29 cellular contexts compared by ENCODE assay signal in the genomic region with DNA sequence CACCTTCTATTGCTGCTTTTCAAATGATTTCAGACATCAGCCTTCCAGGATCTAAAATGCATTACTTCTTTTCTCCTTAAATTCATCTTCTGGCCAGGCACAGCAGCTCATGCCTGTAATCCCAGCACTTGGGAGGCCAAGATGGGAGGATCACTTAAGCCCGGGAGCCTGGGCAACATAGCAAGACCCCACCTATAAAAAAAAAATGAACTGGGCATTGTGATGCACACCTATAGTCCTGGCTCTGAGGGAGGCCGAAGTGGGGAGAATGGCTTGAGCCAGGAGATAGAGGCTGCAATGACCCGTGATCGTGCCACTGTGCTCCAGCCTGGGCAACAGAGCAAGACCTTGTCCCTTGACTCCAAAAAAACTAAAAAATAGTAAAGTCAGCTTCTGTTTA.
"Had no signal": no experiment of that assay in that cellular context is flagged by ENCODE, and none has a peak within 500 bp of the region (broad histone marks: within the 10 kb centered on the region; RNA-seq: fewer than 3 reads in every experiment).

No MANE protein-coding gene starts in this region.

- ATAC-seq: activated naive CD4-positive, alpha-beta T cell treated with anti-CD3 and anti-CD28 coated beads, Interleukin-2, amount 50 U/mL, for 72 hours; activated T-cell treated with anti-CD3 and anti-CD28 coated beads, Interleukin-2, amount 50 U/mL, for 72 hours had no signal

- H3K9me3 Mint-ChIP-seq: activated CD4-positive, alpha-beta memory T cell treated with anti-CD3 and anti-CD28 coated beads, Interleukin-2, amount 10 ng/mL, durations not matched to agents 7 days and 5 days; activated CD4-positive, alpha-beta T cell treated with anti-CD3 and anti-CD28 coated beads, Interleukin-2, amount 10 ng/mL, durations not matched to agents 7 days and 5 days; activated naive CD4-positive, alpha-beta T cell treated with anti-CD3 and anti-CD28 coated beads, Interleukin-2, amount 10 ng/mL, durations not matched to agents 7 days and 5 days; activated naive CD4-positive, alpha-beta T cell treated with anti-CD3 and anti-CD28 coated beads, Interleukin-2, amount 50 U/mL, for 72 hours; activated naive CD8-positive, alpha-beta T cell treated with anti-CD3 and anti-CD28 coated beads, Interleukin-2, amount 10 ng/mL, durations not matched to agents 7 days and 5 days; activated T-cell treated with anti-CD3 and anti-CD28 coated beads, Interleukin-2, amount 50 U/mL, for 24 hours; activated T-cell treated with anti-CD3 and anti-CD28 coated beads, Interleukin-2, amount 50 U/mL, for 72 hours had no signal

- H3K36me3 Mint-ChIP-seq: activated naive CD4-positive, alpha-beta T cell treated with anti-CD3 and anti-CD28 coated beads, Interleukin-2, amount 10 ng/mL, durations not matched to agents 7 days and 5 days; activated naive CD4-positive, alpha-beta T cell treated with anti-CD3 and anti-CD28 coated beads, Interleukin-2, amount 50 U/mL, for 72 hours; activated naive CD8-positive, alpha-beta T cell treated with anti-CD3 and anti-CD28 coated beads, Interleukin-2, amount 10 ng/mL, durations not matched to agents 7 days and 5 days had no signal

- H3K36me3 ChIP-seq: ascending aorta, breast epithelium, cardiac muscle cell, colonic mucosa, esophagus squamous epithelium had no signal

- H3K4me3 Mint-ChIP-seq: activated CD4-positive, alpha-beta memory T cell treated with anti-CD3 and anti-CD28 coated beads, Interleukin-2, amount 10 ng/mL, durations not matched to agents 7 days and 5 days; activated CD4-positive, alpha-beta T cell treated with anti-CD3 and anti-CD28 coated beads, Interleukin-2, amount 10 ng/mL, durations not matched to agents 7 days and 5 days; activated naive CD4-positive, alpha-beta T cell treated with anti-CD3 and anti-CD28 coated beads, Interleukin-2, amount 10 ng/mL, durations not matched to agents 7 days and 5 days; activated naive CD8-positive, alpha-beta T cell treated with anti-CD3 and anti-CD28 coated beads, Interleukin-2, amount 10 ng/mL, durations not matched to agents 7 days and 5 days; activated T-cell treated with anti-CD3 and anti-CD28 coated beads, Interleukin-2, amount 50 U/mL, for 24 hours; activated T-cell treated with anti-CD3 and anti-CD28 coated beads, Interleukin-2, amount 50 U/mL, for 72 hours; brain had no signal

- H3K27ac Mint-ChIP-seq: activated CD4-positive, alpha-beta memory T cell treated with anti-CD3 and anti-CD28 coated beads, Interleukin-2, amount 10 ng/mL, durations not matched to agents 7 days and 5 days; activated CD4-positive, alpha-beta T cell treated with anti-CD3 and anti-CD28 coated beads, Interleukin-2, amount 10 ng/mL, durations not matched to agents 7 days and 5 days; activated naive CD4-positive, alpha-beta T cell treated with anti-CD3 and anti-CD28 coated beads, Interleukin-2, amount 10 ng/mL, durations not matched to agents 7 days and 5 days; activated naive CD4-positive, alpha-beta T cell treated with anti-CD3 and anti-CD28 coated beads, Interleukin-2, amount 50 U/mL, for 72 hours; activated naive CD8-positive, alpha-beta T cell treated with anti-CD3 and anti-CD28 coated beads, Interleukin-2, amount 10 ng/mL, durations not matched to agents 7 days and 5 days; activated T-cell treated with anti-CD3 and anti-CD28 coated beads, Interleukin-2, amount 50 U/mL, for 24 hours; activated T-cell treated with anti-CD3 and anti-CD28 coated beads, Interleukin-2, amount 50 U/mL, for 72 hours had no signal

- H3K27ac ChIP-seq: ascending aorta, breast epithelium, cardiac muscle cell, colonic mucosa, epithelial cell of prostate, esophagus squamous epithelium had no signal

- H3K27me3 ChIP-seq: ascending aorta, breast epithelium, cardiac muscle cell, colonic mucosa, esophagus squamous epithelium had no signal

- DNase-seq: activated CD4-positive, alpha-beta memory T cell treated with anti-CD3 and anti-CD28 coated beads, Interleukin-2, amount 10 ng/mL, durations not matched to agents 7 days and 5 days; activated CD4-positive, alpha-beta T cell treated with anti-CD3 and anti-CD28 coated beads for 1 hour; activated CD4-positive, alpha-beta T cell treated with anti-CD3 and anti-CD28 coated beads for 4 hours; activated CD4-positive, alpha-beta T cell treated with anti-CD3 and anti-CD28 coated beads, Interleukin-2, amount 10 ng/mL, durations not matched to agents 7 days and 5 days; activated CD4-positive, alpha-beta T cell treated with anti-CD3 and anti-CD28 coated beads, Interleukin-2, amount 50 U/mL, for 4 hours; activated CD8-positive, alpha-beta memory T cell treated with anti-CD3 and anti-CD28 coated beads, Interleukin-2, amount 50 U/mL, for 48 hours; activated gamma-delta T cell; activated naive CD4-positive, alpha-beta T cell; activated naive CD4-positive, alpha-beta T cell treated with anti-CD3 and anti-CD28 coated beads, Interleukin-2, amount 10 ng/mL, durations not matched to agents 7 days and 5 days; activated naive CD8-positive, alpha-beta T cell treated with anti-CD3 and anti-CD28 coated beads, Interleukin-2, amount 10 ng/mL, durations not matched to agents 7 days and 5 days; activated T-cell treated with anti-CD3 and anti-CD28 coated beads for 4 hours; activated T-cell treated with anti-CD3 and anti-CD28 coated beads, Interleukin-2, amount 50 U/mL, for 24 hours; activated T-cell treated with anti-CD3 and anti-CD28 coated beads, Interleukin-2, amount 50 U/mL, for 72 hours; central memory CD4-positive, alpha-beta T cell; cerebellar nuclear complex; colonic mucosa; effector CD8-positive, alpha-beta T cell; esophagus squamous epithelium; foreskin melanocyte; head of caudate nucleus; T-helper 2 cell had no signal

- H3K4me3 ChIP-seq: ascending aorta, breast epithelium, cardiac muscle cell, colonic mucosa, esophagus squamous epithelium had no signal

- H3K4me1 Mint-ChIP-seq: activated CD4-positive, alpha-beta memory T cell treated with anti-CD3 and anti-CD28 coated beads, Interleukin-2, amount 10 ng/mL, durations not matched to agents 7 days and 5 days; activated CD4-positive, alpha-beta T cell treated with anti-CD3 and anti-CD28 coated beads, Interleukin-2, amount 10 ng/mL, durations not matched to agents 7 days and 5 days; activated naive CD4-positive, alpha-beta T cell treated with anti-CD3 and anti-CD28 coated beads, Interleukin-2, amount 10 ng/mL, durations not matched to agents 7 days and 5 days; activated naive CD8-positive, alpha-beta T cell treated with anti-CD3 and anti-CD28 coated beads, Interleukin-2, amount 10 ng/mL, durations not matched to agents 7 days and 5 days had no signal

- H3K27me3 Mint-ChIP-seq: activated T-cell treated with anti-CD3 and anti-CD28 coated beads, Interleukin-2, amount 50 U/mL, for 24 hours had no signal

- H3K9me3 ChIP-seq: breast epithelium, colonic mucosa, esophagus squamous epithelium had no signal

- H3K4me1 ChIP-seq: ascending aorta, breast epithelium, colonic mucosa, esophagus squamous epithelium had no signal

- FAIRE-seq: endometrium, endothelial cell of umbilical vein had no signal
